Comparison of ENCODE assay signal across 31 cellular contexts in genomic region chr11:122277553-122277952, GRCh38.
"Had no signal": no experiment of that assay in that cellular context is flagged by ENCODE, and none has a peak within 500 bp of the region (broad histone marks: within the 10 kb centered on the region; RNA-seq: fewer than 3 reads in every experiment).

No MANE protein-coding gene starts in this region.

- H3K27me3 ChIP-seq: ascending aorta had no signal

- FAIRE-seq: RCC 7860, TTC549 had no signal

- H3K9me3 ChIP-seq: ascending aorta had no signal

- H3K36me3 ChIP-seq: ascending aorta, WERI-Rb-1 had no signal

- H3K27ac ChIP-seq: ascending aorta, RWPE1, WERI-Rb-1 had no signal

- H3K4me3 ChIP-seq: ascending aorta had no signal

- DNase-seq: activated CD4-positive, alpha-beta memory T cell treated with anti-CD3 and anti-CD28 coated beads, Interleukin-2, amount 10 ng/mL, durations not matched to agents 7 days and 5 days; activated CD4-positive, alpha-beta T cell treated with anti-CD3 and anti-CD28 coated beads for 1 hour; activated CD4-positive, alpha-beta T cell treated with anti-CD3 and anti-CD28 coated beads for 48 hours; activated CD4-positive, CD25-positive, alpha-beta regulatory T cell; activated CD8-positive, alpha-beta memory T cell treated with anti-CD3 and anti-CD28 coated beads for 24 hours; activated CD8-positive, alpha-beta memory T cell treated with anti-CD3 and anti-CD28 coated beads, Interleukin-2, amount 10 ng/mL, durations not matched to agents 7 days and 5 days; activated CD8-positive, alpha-beta memory T cell treated with anti-CD3 and anti-CD28 coated beads, Interleukin-2, amount 50 U/mL, for 48 hours; activated effector memory CD4-positive, alpha-beta T cell treated with Interleukin-2 at 50 U/mL for 16 hours; activated naive CD4-positive, alpha-beta T cell treated with anti-CD3 and anti-CD28 coated beads, Interleukin-2, amount 10 ng/mL, durations not matched to agents 7 days and 5 days; activated T-cell treated with anti-CD3 and anti-CD28 coated beads, Interleukin-2, amount 50 U/mL, for 48 hours; amygdala; Kasumi-1; KG1; MM.1S; MV-4-11; NCI-H1092; NCI-H146; NCI-H187 treated with DMSO at 0.1 percent for 48 hours; NCI-H2081; NCI-H2171 treated with DMSO at 0.1 percent for 48 hours; NCI-H345; NCI-H524 treated with DMSO at 0.1 percent for 48 hours; NK-92 treated with Interleukin-12 subunit alpha and Interleukin-12 subunit beta, amount 100 ng/mL, for 24 hours; PC-3; SIG-M5; T1000; WERI-Rb-1 had no signal
